In the genomic region with DNA sequence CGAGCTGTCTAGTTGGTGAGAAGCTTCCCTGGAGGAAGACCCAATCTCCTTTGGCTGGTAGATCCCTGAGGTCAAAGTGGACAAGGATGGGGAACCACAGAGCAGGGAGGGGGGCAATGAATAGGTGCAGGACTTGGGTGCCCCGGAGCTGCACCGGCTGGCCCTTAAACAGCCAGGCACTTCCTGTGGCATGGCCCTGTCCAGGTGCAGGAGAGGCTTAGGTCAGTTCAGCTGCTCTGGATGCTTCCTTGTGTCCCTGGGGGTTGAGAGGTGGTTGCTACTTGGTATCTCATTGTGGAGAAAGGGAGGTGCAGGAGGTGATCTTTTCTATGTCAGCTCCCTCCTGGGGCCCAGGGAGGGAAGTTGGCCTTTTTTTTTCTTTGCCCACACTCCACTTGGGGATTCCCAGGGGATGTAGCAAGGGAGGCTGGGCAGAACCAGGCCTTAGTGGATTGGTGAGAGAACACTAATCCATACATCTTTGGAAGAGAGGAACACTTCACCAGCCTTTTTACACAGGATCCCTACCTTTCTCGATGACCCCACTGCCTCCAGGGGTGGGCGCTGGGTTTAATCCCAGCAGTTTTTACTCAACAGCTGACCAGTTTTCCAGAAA, we compare ENCODE assay signal across 1 cellular context.
TF ChIP-seq lines count a peak whose summit lies in the region.

No MANE protein-coding gene starts in this region.

TF ChIP-seq in HEK293, 187 proteins besides CTCF, POLR2A, EP300 and RAD21 (continued from another document):
- no peak for TF ChIP-seq KLF16 (tag by site-specific recombination; IDR thresholded peaks at IDR 0.05)
- TF ChIP-seq, protein P1, sequence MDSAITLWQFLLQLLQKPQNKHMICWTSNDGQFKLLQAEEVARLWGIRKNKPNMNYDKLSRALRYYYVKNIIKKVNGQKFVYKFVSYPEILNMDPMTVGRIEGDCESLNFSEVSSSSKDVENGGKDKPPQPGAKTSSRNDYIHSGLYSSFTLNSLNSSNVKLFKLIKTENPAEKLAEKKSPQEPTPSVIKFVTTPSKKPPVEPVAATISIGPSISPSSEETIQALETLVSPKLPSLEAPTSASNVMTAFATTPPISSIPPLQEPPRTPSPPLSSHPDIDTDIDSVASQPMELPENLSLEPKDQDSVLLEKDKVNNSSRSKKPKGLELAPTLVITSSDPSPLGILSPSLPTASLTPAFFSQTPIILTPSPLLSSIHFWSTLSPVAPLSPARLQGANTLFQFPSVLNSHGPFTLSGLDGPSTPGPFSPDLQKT (IDR thresholded peaks at IDR 0.05; ENCODE audit: borderline replicate concordance, low read depth, low read length): no peak
- no peak for TF ChIP-seq ZNF37A (tag by site-specific recombination; IDR thresholded peaks at IDR 0.05)
- TF ChIP-seq, protein P2, sequence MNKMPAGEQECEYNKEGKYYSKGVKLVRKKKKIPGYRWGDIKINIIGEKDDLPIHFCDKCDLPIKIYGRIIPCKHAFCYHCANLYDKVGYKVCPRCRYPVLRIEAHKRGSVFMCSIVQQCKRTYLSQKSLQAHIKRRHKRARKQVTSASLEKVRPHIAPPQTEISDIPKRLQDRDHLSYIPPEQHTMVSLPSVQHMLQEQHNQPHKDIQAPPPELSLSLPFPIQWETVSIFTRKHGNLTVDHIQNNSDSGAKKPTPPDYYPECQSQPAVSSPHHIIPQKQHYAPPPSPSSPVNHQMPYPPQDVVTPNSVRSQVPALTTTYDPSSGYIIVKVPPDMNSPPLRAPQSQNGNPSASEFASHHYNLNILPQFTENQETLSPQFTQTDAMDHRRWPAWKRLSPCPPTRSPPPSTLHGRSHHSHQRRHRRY (tag by site-specific recombination; IDR thresholded peaks at IDR 0.05): no peak
- no peak for TF ChIP-seq ZFP69B (tag by site-specific recombination; IDR thresholded peaks at IDR 0.05)
- no peak for TF ChIP-seq ZNF239 (tag by site-specific recombination; IDR thresholded peaks at IDR 0.05)
- no peak for TF ChIP-seq ZNF2 (tag by site-specific recombination; IDR thresholded peaks at IDR 0.05)
- TF ChIP-seq ZNF138 (tag by site-specific recombination; IDR thresholded peaks at IDR 0.05; ENCODE audit: borderline replicate concordance): no peak
- TF ChIP-seq ZNF366 (tag by site-specific recombination; conservative IDR thresholded peaks at IDR 0.05): no peak
- TF ChIP-seq ZNF416 (tag by site-specific recombination; IDR thresholded peaks at IDR 0.05): no peak
- TF ChIP-seq FEZF1 (tag by site-specific recombination; IDR thresholded peaks at IDR 0.05): peak; percentile 23; the same call in 1 of the 2 replicates
- 0 out of 2 replicates have a peak, but pooled peaks have one; percentile 15 for TF ChIP-seq GLIS1 (tag by site-specific recombination; IDR thresholded peaks at IDR 0.05)
- TF ChIP-seq, protein P3, sequence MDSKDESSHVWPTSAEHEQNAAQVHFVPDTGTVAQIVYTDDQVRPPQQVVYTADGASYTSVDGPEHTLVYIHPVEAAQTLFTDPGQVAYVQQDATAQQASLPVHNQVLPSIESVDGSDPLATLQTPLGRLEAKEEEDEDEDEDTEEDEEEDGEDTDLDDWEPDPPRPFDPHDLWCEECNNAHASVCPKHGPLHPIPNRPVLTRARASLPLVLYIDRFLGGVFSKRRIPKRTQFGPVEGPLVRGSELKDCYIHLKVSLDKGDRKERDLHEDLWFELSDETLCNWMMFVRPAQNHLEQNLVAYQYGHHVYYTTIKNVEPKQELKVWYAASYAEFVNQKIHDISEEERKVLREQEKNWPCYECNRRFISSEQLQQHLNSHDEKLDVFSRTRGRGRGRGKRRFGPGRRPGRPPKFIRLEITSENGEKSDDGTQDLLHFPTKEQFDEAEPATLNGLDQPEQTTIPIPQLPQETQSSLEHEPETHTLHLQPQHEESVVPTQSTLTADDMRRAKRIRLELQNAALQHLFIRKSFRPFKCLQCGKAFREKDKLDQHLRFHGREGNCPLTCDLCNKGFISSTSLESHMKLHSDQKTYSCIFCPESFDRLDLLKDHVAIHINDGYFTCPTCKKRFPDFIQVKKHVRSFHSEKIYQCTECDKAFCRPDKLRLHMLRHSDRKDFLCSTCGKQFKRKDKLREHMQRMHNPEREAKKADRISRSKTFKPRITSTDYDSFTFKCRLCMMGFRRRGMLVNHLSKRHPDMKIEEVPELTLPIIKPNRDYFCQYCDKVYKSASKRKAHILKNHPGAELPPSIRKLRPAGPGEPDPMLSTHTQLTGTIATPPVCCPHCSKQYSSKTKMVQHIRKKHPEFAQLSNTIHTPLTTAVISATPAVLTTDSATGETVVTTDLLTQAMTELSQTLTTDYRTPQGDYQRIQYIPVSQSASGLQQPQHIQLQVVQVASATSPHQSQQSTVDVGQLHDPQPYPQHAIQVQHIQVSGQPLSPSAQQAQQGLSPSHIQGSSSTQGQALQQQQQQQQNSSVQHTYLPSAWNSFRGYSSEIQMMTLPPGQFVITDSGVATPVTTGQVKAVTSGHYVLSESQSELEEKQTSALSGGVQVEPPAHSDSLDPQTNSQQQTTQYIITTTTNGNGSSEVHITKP (tag by site-specific recombination; IDR thresholded peaks at IDR 0.05): 0 out of 2 replicates have a peak, but pooled peaks have one; percentile 8
- no peak for TF ChIP-seq YY2 (tag by site-specific recombination; IDR thresholded peaks at IDR 0.05)
- TF ChIP-seq KLF8 (tag by site-specific recombination; IDR thresholded peaks at IDR 0.05): no peak
- TF ChIP-seq, protein P4, sequence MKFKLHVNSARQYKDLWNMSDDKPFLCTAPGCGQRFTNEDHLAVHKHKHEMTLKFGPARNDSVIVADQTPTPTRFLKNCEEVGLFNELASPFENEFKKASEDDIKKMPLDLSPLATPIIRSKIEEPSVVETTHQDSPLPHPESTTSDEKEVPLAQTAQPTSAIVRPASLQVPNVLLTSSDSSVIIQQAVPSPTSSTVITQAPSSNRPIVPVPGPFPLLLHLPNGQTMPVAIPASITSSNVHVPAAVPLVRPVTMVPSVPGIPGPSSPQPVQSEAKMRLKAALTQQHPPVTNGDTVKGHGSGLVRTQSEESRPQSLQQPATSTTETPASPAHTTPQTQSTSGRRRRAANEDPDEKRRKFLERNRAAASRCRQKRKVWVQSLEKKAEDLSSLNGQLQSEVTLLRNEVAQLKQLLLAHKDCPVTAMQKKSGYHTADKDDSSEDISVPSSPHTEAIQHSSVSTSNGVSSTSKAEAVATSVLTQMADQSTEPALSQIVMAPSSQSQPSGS (tag by site-specific recombination; IDR thresholded peaks at IDR 0.05; ENCODE audit: low read depth): no peak
- TF ChIP-seq ZBTB20 (tag by site-specific recombination; IDR thresholded peaks at IDR 0.05): no peak
- TF ChIP-seq, protein P5, sequence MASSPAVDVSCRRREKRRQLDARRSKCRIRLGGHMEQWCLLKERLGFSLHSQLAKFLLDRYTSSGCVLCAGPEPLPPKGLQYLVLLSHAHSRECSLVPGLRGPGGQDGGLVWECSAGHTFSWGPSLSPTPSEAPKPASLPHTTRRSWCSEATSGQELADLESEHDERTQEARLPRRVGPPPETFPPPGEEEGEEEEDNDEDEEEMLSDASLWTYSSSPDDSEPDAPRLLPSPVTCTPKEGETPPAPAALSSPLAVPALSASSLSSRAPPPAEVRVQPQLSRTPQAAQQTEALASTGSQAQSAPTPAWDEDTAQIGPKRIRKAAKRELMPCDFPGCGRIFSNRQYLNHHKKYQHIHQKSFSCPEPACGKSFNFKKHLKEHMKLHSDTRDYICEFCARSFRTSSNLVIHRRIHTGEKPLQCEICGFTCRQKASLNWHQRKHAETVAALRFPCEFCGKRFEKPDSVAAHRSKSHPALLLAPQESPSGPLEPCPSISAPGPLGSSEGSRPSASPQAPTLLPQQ (tag by site-specific recombination; IDR thresholded peaks at IDR 0.05): no peak
- TF ChIP-seq ZFHX2 (tag by site-specific recombination; conservative IDR thresholded peaks at IDR 0.05): no peak
- TF ChIP-seq ZFP37 (tag by site-specific recombination; IDR thresholded peaks at IDR 0.05): no peak
- TF ChIP-seq, protein P6, sequence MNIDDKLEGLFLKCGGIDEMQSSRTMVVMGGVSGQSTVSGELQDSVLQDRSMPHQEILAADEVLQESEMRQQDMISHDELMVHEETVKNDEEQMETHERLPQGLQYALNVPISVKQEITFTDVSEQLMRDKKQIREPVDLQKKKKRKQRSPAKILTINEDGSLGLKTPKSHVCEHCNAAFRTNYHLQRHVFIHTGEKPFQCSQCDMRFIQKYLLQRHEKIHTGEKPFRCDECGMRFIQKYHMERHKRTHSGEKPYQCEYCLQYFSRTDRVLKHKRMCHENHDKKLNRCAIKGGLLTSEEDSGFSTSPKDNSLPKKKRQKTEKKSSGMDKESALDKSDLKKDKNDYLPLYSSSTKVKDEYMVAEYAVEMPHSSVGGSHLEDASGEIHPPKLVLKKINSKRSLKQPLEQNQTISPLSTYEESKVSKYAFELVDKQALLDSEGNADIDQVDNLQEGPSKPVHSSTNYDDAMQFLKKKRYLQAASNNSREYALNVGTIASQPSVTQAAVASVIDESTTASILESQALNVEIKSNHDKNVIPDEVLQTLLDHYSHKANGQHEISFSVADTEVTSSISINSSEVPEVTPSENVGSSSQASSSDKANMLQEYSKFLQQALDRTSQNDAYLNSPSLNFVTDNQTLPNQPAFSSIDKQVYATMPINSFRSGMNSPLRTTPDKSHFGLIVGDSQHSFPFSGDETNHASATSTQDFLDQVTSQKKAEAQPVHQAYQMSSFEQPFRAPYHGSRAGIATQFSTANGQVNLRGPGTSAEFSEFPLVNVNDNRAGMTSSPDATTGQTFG (tag by site-specific recombination; IDR thresholded peaks at IDR 0.05; ENCODE audit: borderline replicate concordance): no peak
- no peak for TF ChIP-seq ZBTB1 (tag by site-specific recombination; IDR thresholded peaks at IDR 0.05)
- peak; percentile 76; the same call in 1 of the 2 replicates for TF ChIP-seq ZBTB48 (tag by site-specific recombination; IDR thresholded peaks at IDR 0.05)
- no peak for TF ChIP-seq ZNF529 (tag by site-specific recombination; IDR thresholded peaks at IDR 0.05; ENCODE audit: insufficient replicate concordance)
- no peak for TF ChIP-seq ZBTB21 (tag by site-specific recombination; IDR thresholded peaks at IDR 0.05)
- TF ChIP-seq ZNF623 (tag by site-specific recombination; IDR thresholded peaks at IDR 0.05): no peak
- TF ChIP-seq ZNF214 (tag by site-specific recombination; IDR thresholded peaks at IDR 0.05; ENCODE audit: borderline replicate concordance): no peak
- TF ChIP-seq GLI2 (tag by site-specific recombination; IDR thresholded peaks at IDR 0.05; ENCODE audit: borderline replicate concordance, low read depth): no peak
- TF ChIP-seq ZNF555 (tag by site-specific recombination; conservative IDR thresholded peaks at IDR 0.05): no peak
- no peak for TF ChIP-seq BCL11B (tag by site-specific recombination; IDR thresholded peaks at IDR 0.05; ENCODE audit: low read depth)
- TF ChIP-seq, protein P7, sequence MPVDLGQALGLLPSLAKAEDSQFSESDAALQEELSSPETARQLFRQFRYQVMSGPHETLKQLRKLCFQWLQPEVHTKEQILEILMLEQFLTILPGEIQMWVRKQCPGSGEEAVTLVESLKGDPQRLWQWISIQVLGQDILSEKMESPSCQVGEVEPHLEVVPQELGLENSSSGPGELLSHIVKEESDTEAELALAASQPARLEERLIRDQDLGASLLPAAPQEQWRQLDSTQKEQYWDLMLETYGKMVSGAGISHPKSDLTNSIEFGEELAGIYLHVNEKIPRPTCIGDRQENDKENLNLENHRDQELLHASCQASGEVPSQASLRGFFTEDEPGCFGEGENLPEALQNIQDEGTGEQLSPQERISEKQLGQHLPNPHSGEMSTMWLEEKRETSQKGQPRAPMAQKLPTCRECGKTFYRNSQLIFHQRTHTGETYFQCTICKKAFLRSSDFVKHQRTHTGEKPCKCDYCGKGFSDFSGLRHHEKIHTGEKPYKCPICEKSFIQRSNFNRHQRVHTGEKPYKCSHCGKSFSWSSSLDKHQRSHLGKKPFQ (tag by site-specific recombination; IDR thresholded peaks at IDR 0.05): no peak
- no peak for TF ChIP-seq ZNF510 (tag by site-specific recombination; IDR thresholded peaks at IDR 0.05; ENCODE audit: insufficient replicate concordance)
- no peak for TF ChIP-seq ZNF324 (tag by site-specific recombination; IDR thresholded peaks at IDR 0.05)
- TF ChIP-seq ZNF677 (tag by site-specific recombination; IDR thresholded peaks at IDR 0.05): no peak
- TF ChIP-seq ZXDB (tag by site-specific recombination; IDR thresholded peaks at IDR 0.05): peak; percentile 82
- no peak for TF ChIP-seq MYNN (tag by site-specific recombination; IDR thresholded peaks at IDR 0.05; ENCODE audit: borderline replicate concordance)
- TF ChIP-seq ZNF10 (tag by site-specific recombination; IDR thresholded peaks at IDR 0.05): no peak
- TF ChIP-seq ZNF837 (tag by site-specific recombination; IDR thresholded peaks at IDR 0.05): no peak
- TF ChIP-seq ZNF155 (tag by site-specific recombination; IDR thresholded peaks at IDR 0.05): no peak
